In the genomic region with DNA sequence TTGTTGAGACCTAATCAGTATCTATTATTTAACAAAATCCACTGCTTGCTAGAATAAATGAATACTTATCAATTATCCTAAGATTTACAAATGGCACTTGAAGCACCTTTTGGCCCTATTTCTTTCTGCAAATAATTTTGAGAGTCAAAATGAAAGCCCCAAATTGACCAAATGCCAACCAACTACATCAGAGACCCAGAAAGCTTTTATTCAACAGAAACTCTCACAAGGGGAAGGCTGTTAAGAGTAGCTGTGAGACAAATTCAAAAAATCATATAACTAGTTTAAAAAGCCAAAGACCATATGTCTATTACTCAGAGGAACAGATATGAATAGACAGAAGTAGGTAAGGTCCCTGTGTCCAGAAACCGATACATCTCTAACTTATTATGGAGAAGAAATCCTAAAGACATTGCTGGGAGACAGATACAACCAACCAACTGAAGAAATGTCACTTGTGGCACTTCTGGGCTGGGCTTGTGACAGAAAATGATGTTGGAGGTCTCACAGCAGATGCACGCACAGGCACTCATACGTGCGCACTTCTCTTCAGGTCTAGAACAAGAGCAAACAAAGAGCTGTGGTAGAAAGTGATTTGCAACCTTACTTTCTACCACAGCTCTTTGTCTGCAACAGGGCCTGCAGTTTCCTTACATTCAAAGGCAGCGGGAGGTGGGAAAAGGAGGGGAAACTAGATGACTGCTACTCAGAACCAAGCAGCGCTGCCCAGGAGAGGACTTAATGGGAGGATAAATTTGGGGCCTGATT, we compare ENCODE assay signal across 1 cellular context.
TF ChIP-seq lines count a peak whose summit lies in the region.

No MANE protein-coding gene starts in this region.

TF ChIP-seq in H1, 55 proteins besides CTCF, POLR2A, EP300 and RAD21:
- TF ChIP-seq TAF1 (IDR thresholded peaks at IDR 0.05; ENCODE audit: low read depth, low read length) (0 out of 2 replicates have a peak, but pooled peaks have one; percentile 15), TAF7 (optimal IDR thresholded peaks at IDR 0.05; ENCODE audit: borderline replicate concordance, low read depth, low read length) (no peak), NANOG (IDR thresholded peaks at IDR 0.05; ENCODE audit: insufficient read depth, low read depth, low read length, poor library complexity, severe bottlenecking) (peak; percentile 28)
